In genomic region chr16:88197481-88198456, GRCh38 we compare ENCODE assay signal across 8 cellular contexts.
"Had no signal": no experiment of that assay in that cellular context is flagged by ENCODE, and none has a peak within 500 bp of the region (broad histone marks: within the 10 kb centered on the region; RNA-seq: fewer than 3 reads in every experiment).

No MANE protein-coding gene starts in this region.

- H3K27me3 Mint-ChIP-seq: activated CD4-positive, alpha-beta memory T cell treated with anti-CD3 and anti-CD28 coated beads, Interleukin-2, amount 10 ng/mL, durations not matched to agents 7 days and 5 days; activated naive CD8-positive, alpha-beta T cell treated with anti-CD3 and anti-CD28 coated beads, Interleukin-2, amount 50 U/mL, for 24 hours had no signal

- H3K9me3 Mint-ChIP-seq: activated naive CD8-positive, alpha-beta T cell treated with anti-CD3 and anti-CD28 coated beads, Interleukin-2, amount 50 U/mL, for 24 hours had no signal

- H3K27ac Mint-ChIP-seq: activated CD4-positive, alpha-beta memory T cell treated with anti-CD3 and anti-CD28 coated beads, Interleukin-2, amount 10 ng/mL, durations not matched to agents 7 days and 5 days; activated naive CD8-positive, alpha-beta T cell treated with anti-CD3 and anti-CD28 coated beads, Interleukin-2, amount 50 U/mL, for 24 hours had no signal

- ATAC-seq: activated naive CD8-positive, alpha-beta T cell treated with anti-CD3 and anti-CD28 coated beads, Interleukin-2, amount 50 U/mL, for 24 hours; foreskin keratinocyte; left lung had no signal

- H3K4me3 Mint-ChIP-seq: activated CD4-positive, alpha-beta memory T cell treated with anti-CD3 and anti-CD28 coated beads, Interleukin-2, amount 10 ng/mL, durations not matched to agents 7 days and 5 days; activated naive CD8-positive, alpha-beta T cell treated with anti-CD3 and anti-CD28 coated beads, Interleukin-2, amount 50 U/mL, for 24 hours; neural crest cell had no signal

- DNase-seq: activated CD4-positive, alpha-beta memory T cell treated with anti-CD3 and anti-CD28 coated beads, Interleukin-2, amount 10 ng/mL, durations not matched to agents 7 days and 5 days; activated CD8-positive, alpha-beta memory T cell treated with anti-CD3 and anti-CD28 coated beads, Interleukin-2, amount 50 U/mL, for 48 hours; activated naive CD4-positive, alpha-beta T cell; activated naive CD8-positive, alpha-beta T cell treated with anti-CD3 and anti-CD28 coated beads, Interleukin-2, amount 50 U/mL, for 24 hours; foreskin keratinocyte; T-helper 1 cell had no signal

- H3K4me1 Mint-ChIP-seq: activated naive CD8-positive, alpha-beta T cell treated with anti-CD3 and anti-CD28 coated beads, Interleukin-2, amount 50 U/mL, for 24 hours had no signal
